In genomic region chr1:17563494-17564281, GRCh38 we compare ENCODE assay signal across 12 cellular contexts. TPM values are rescaled to one million over a fixed set of nuclear protein-coding genes. Genes with fewer than 3 reads are reported as not detected.
DNase-seq lines count a peak whose midpoint lies in the region; ATAC-seq and TF ChIP-seq lines count a peak whose summit lies in the region.
"Had no signal": no experiment of that assay in that cellular context is flagged by ENCODE, and none has a peak within 500 bp of the region (broad histone marks: within the 10 kb centered on the region; RNA-seq: fewer than 3 reads in every experiment).

No MANE protein-coding gene starts in this region.

- H3K27ac ChIP-seq in body of pancreas (peak overlapping the region; percentile 60 to 84 (median 80)), left ventricle myocardium inferior (replicated peaks) (peak overlapping the region; percentile 96), prostate gland (peak overlapping the region; percentile 80 to 87)

- H3K9me3 ChIP-seq in body of pancreas (no peaks in the 10 kb centered on the region), left ventricle myocardium inferior (replicated peaks) (no peaks in the 10 kb centered on the region), prostate gland (no peaks in the 10 kb centered on the region)
- H3K9me3 ChIP-seq: upper lobe of right lung had no signal

- no peak for TF ChIP-seq CTCF in body of pancreas (IDR thresholded peaks at IDR 0.05)
- no peak for TF ChIP-seq CTCF in left ventricle myocardium inferior (IDR thresholded peaks at IDR 0.05; ENCODE audit: borderline replicate concordance)
- TF ChIP-seq CTCF in prostate gland (IDR thresholded peaks at IDR 0.05), result no peak

- intact Hi-C loops in body of pancreas (cut with DNase I) (no loop called here), left ventricle myocardium inferior (cut with micrococcal nuclease) (no loop called here), prostate gland (cut with DNase I) (no loop called here)

- no peak for TF ChIP-seq POLR2A in body of pancreas (IDR thresholded peaks at IDR 0.05)
- TF ChIP-seq POLR2A in prostate gland (IDR thresholded peaks at IDR 0.05), result no peak

- ATAC-seq in body of pancreas (no peak), GM18517 (IDR thresholded peaks at IDR 0.05; ENCODE audit: unreplicated experiment) (no peak), HG03442 (IDR thresholded peaks at IDR 0.05; ENCODE audit: unreplicated experiment) (no peak)

- DNase-seq in G401 (ENCODE audit: low spot score) (peak; percentile 67), body of pancreas (peak in 3 of 4 donors; percentile 51 to 67 (median 65)), left ventricle myocardium inferior (peak; percentile 59), prostate gland (ENCODE audit: low spot score) (no peak)
- no peak for DNase-seq in activated CD8-positive, alpha-beta memory T cell treated with anti-CD3 and anti-CD28 coated beads, Interleukin-2, amount 50 U/mL, for 4 hours
- DNase-seq in activated CD4-positive, alpha-beta T cell treated with anti-CD3 and anti-CD28 coated beads for 4 hours, result no peak
- DNase-seq: activated CD4-positive, CD25-positive, alpha-beta regulatory T cell treated with anti-CD3 and anti-CD28 coated beads, Interleukin-2, amount 50 U/mL, for 72 hours; activated T-cell treated with anti-CD3 and anti-CD28 coated beads, Interleukin-2, amount 50 U/mL, for 48 hours; PC-9; upper lobe of right lung had no signal

- 68 to 80% methylated on average over 3 to 8 of the region's 8 CpGs for WGBS in body of pancreas, 2 donors
- 67% methylated on average over 8 of the region's 8 CpGs for WGBS in prostate gland

- no peak overlapping the region for H3K4me3 ChIP-seq in body of pancreas
- no peak overlapping the region for H3K4me3 ChIP-seq in left ventricle myocardium inferior
- no peak overlapping the region for H3K4me3 ChIP-seq in prostate gland
- H3K4me3 ChIP-seq: PC-9, upper lobe of right lung had no signal

- H3K36me3 ChIP-seq in body of pancreas (replicated peaks in 1 of 2; ENCODE audit: insufficient read depth in 1 of 2, low read depth in 2 of 2) (no peaks in the 10 kb centered on the region), left ventricle myocardium inferior (no peaks in the 10 kb centered on the region), prostate gland (no peaks in the 10 kb centered on the region)
- H3K36me3 ChIP-seq: upper lobe of right lung had no signal

- H3K27me3 ChIP-seq in body of pancreas, result no peaks in the 10 kb centered on the region
- H3K27me3 ChIP-seq in left ventricle myocardium inferior (ENCODE audit: low read depth), result no peaks in the 10 kb centered on the region
- H3K27me3 ChIP-seq in prostate gland (replicated peaks; ENCODE audit: insufficient read depth), result no peaks in the 10 kb centered on the region
- H3K27me3 ChIP-seq: upper lobe of right lung had no signal

- peaks cover 100% of the 10 kb centered on the region for H3K4me1 ChIP-seq in body of pancreas
- H3K4me1 ChIP-seq in left ventricle myocardium inferior, result peaks cover 100% of the 10 kb centered on the region
- H3K4me1 ChIP-seq in prostate gland (replicated peaks), result peaks cover 3% of the 10 kb centered on the region

- in situ Hi-C loops in G401 (cut with HindIII; ENCODE audit: low sequenced_read_pairs), result no loop called here

RNA-seq across cellular contexts. Expression of gene ARHGEF10L, which starts 24.2 kb away (rescaled TPM):
- total RNA-seq in G401 (2014; rRNA removed; shearing (Covaris generic)), result 16.4 and 19.6 TPM in 2 replicates
- total RNA-seq in body of pancreas (10 to 100 TPM; 81.4 to 93.1 TPM), left ventricle myocardium inferior (59.1 TPM), prostate gland (10 to 100 TPM; 26.0 to 39.7 TPM)

Comparison
In these comparisons a context has a peak if more than half of its experiments do, and no peak if none do; other contexts are left out.
1. DNase-seq: peak in G401 (single experiment), body of pancreas (3 of 4) and left ventricle myocardium inferior (single experiment); none in prostate gland (single experiment), activated CD8-positive, alpha-beta memory T cell treated with anti-CD3 and anti-CD28 coated beads, Interleukin-2, amount 50 U/mL, for 4 hours (single experiment) and activated CD4-positive, alpha-beta T cell treated with anti-CD3 and anti-CD28 coated beads for 4 hours (0 of 2).
2. Peak in every context shown above with its lines, with median percentiles within 50 percentile points of each other: H3K27ac ChIP-seq.